In the genomic region with DNA sequence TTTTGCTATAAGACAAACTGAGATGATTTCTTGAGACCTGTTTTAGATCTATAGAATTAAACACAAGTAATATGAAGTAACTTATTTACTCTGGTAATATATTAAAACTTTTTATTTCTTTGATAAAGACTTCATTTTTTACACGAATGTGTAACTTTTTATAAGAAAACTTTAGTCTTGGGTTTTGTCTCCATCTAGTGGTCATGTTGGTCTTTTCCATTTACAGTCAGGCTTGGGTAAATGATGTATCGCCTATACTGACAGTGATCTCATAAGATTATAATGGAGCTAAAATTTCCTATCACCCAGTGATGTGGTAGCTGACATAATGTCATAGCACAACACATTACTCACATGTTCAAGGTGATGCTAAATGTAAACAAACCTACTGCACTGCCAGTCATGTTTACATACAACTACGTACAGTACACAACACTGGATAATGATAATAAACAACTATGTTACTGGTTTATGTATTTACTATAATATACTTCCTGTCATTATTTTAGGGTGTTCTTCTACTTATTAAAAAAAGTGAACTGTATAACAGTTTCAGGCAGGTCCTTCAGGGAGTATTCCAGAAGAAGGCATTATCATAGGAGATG, we compare ENCODE assay signal across 8 cellular contexts. TPM values are rescaled to one million over a fixed set of nuclear protein-coding genes. Genes with fewer than 3 reads are reported as not detected.
DNase-seq lines count a peak whose midpoint lies in the region; ATAC-seq and TF ChIP-seq lines count a peak whose summit lies in the region.

No MANE protein-coding gene starts in this region.

- no peak overlapping the region for H3K27ac ChIP-seq in CD4-positive, alpha-beta memory T cell (ENCODE audit: low read depth, low read length)
- no peak overlapping the region for H3K27ac ChIP-seq in VCaP

- TF ChIP-seq CTCF in VCaP (conservative IDR thresholded peaks at IDR 0.05) = peak; percentile 86

- H3K4me1 Mint-ChIP-seq in CD4-positive, alpha-beta memory T cell = peaks cover 0 to 2% (median 0%) of the 10 kb centered on the region in 4 donors

- peaks cover 0 to 22% of the 10 kb centered on the region in 2 donors for H3K36me3 Mint-ChIP-seq in CD4-positive, alpha-beta memory T cell

- H3K4me3 ChIP-seq in CD4-positive, alpha-beta memory T cell (ENCODE audit: low read length in 2 of 2) = no peak overlapping the region

- peak in 4 of 5 donors; percentile 42 to 52 (median 48) for DNase-seq in CD4-positive, alpha-beta memory T cell
- DNase-seq in NCI-H1092 treated with DMSO at 0.1 percent for 48 hours (lab: John Stamatoyannopoulos, UW) (peak; percentile 60), globus pallidus (ENCODE audit: low spot score) (peak; percentile 45), smooth muscle cell of the brain vasculature (ENCODE audit: low read depth, low spot score) (peak; percentile 49)

- intact Hi-C loops in CD4-positive, alpha-beta memory T cell (cut with micrococcal nuclease) = loop anchor here (1.0 to 5.0 kb wide), 3 partner anchors 11 to 609 kb away; partner anchors contain the start of genes ANKRD49 and MRE11

- no peaks in the 10 kb centered on the region for H3K27me3 Mint-ChIP-seq in CD4-positive, alpha-beta memory T cell

- no peaks in the 10 kb centered on the region for H3K4me1 ChIP-seq in CD4-positive, alpha-beta memory T cell (ENCODE audit: insufficient read depth, low read length)

- POLR2A ChIA-PET in CD4-positive, alpha-beta memory T cell (lab: Charles Lee; ENCODE audit: partially characterized antibody) = no interaction called here

- no peak overlapping the region for H3K27ac Mint-ChIP-seq in CD4-positive, alpha-beta memory T cell

- ATAC-seq in GM18868 (IDR thresholded peaks at IDR 0.05; ENCODE audit: unreplicated experiment) (peak; percentile 58), HG02610 (IDR thresholded peaks at IDR 0.05; ENCODE audit: unreplicated experiment) (no peak), GM21576 (IDR thresholded peaks at IDR 0.05; ENCODE audit: unreplicated experiment) (no peak)

- H3K9me3 ChIP-seq in CD4-positive, alpha-beta memory T cell (ENCODE audit: control insufficient read depth in 1 of 2, low read length in 2 of 2) = no peaks in the 10 kb centered on the region

- H3K4me3 Mint-ChIP-seq in CD4-positive, alpha-beta memory T cell = no peak overlapping the region

- no peaks in the 10 kb centered on the region for H3K36me3 ChIP-seq in CD4-positive, alpha-beta memory T cell (ENCODE audit: insufficient read depth, low read length)

- H3K27me3 ChIP-seq in CD4-positive, alpha-beta memory T cell (ENCODE audit: insufficient read depth, low read length) = no peaks in the 10 kb centered on the region

- peaks cover 0 to 3% (median 0%) of the 10 kb centered on the region in 8 donors for H3K9me3 Mint-ChIP-seq in CD4-positive, alpha-beta memory T cell

- CTCF ChIA-PET in CD4-positive, alpha-beta memory T cell (lab: Charles Lee; ENCODE audit: partially characterized antibody) = interaction anchor here (0.6 to 3.0 kb wide), 17 partner anchors 8 to 1270 kb away, joined by 3 to 35 read pairs (median 4); no protein-coding TSS in a partner anchor

RNA-seq across cellular contexts. Expression of gene C11orf97, which starts 7.5 kb away (rescaled TPM):
- total RNA-seq in CD4-positive, alpha-beta memory T cell = not detected
- not detected for polyA plus RNA-seq in CD4-positive, alpha-beta memory T cell

RNA-seq across cellular contexts. Expression of gene ANKRD49, which starts 11.0 kb away (rescaled TPM):
- 10 to 100 TPM; 53.4 to 57.6 TPM for total RNA-seq in CD4-positive, alpha-beta memory T cell
- 10 to 100 TPM; 25.9 to 31.0 TPM for polyA plus RNA-seq in CD4-positive, alpha-beta memory T cell

RNA-seq across cellular contexts. Expression of gene MRE11, which starts 11.1 kb away (rescaled TPM):
- 10 to 100 TPM; 43.3 to 43.4 TPM for total RNA-seq in CD4-positive, alpha-beta memory T cell
- polyA plus RNA-seq in CD4-positive, alpha-beta memory T cell = 10 to 100 TPM in 1 of 2 donors, 1 to 10 TPM in 1; 7.6 to 17.5 TPM

RNA-seq across cellular contexts. Expression of gene FUT4, which starts 38.9 kb away (rescaled TPM):
- 1 to 10 TPM; 6.7 to 7.4 TPM for total RNA-seq in CD4-positive, alpha-beta memory T cell
- polyA plus RNA-seq in CD4-positive, alpha-beta memory T cell = 1 to 10 TPM; 1.6 to 2.2 TPM
